Comparison of ENCODE assay signal across 20 cellular contexts in the genomic region with DNA sequence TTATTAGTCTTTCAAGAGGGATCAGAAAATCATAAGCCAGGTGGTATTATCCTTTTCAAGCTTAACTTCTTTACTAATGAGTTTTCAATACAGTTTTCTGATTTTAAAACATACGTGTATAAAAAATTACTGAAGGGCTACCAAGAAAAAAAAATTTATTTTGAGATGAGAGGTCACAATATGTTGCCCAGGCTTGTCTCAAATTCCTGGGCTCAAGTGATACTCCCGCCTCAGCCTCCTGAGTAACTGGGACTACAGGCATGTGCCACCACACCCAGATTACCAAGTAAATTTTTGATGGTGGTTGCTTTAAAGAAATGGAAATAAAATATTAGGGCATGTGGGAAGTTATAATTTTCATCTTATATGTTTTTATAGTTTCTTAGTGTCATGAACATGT. TPM values are rescaled to one million over a fixed set of nuclear protein-coding genes. Genes with fewer than 3 reads are reported as not detected.
DNase-seq lines count a peak whose midpoint lies in the region; ATAC-seq and TF ChIP-seq lines count a peak whose summit lies in the region.
"Had no signal": no experiment of that assay in that cellular context is flagged by ENCODE, and none has a peak within 500 bp of the region (broad histone marks: within the 10 kb centered on the region; RNA-seq: fewer than 3 reads in every experiment).

No MANE protein-coding gene starts in this region.

- H3K18ac ChIP-seq in mesendoderm (ENCODE audit: low read length), result no peak overlapping the region

- no peaks in the 10 kb centered on the region for H3K36me3 ChIP-seq in mesendoderm (ENCODE audit: control insufficient read depth, insufficient read depth, low read length)
- H3K36me3 ChIP-seq: BE2C, HAP-1 had no signal

- H3K27me3 ChIP-seq in mesendoderm (ENCODE audit: insufficient read depth, low read length, poor library complexity), result no peaks in the 10 kb centered on the region
- H3K27me3 ChIP-seq: BE2C had no signal

- H3K27me3 Mint-ChIP-seq in stimulated activated naive CD8-positive, alpha-beta T cell treated with anti-CD3 and anti-CD28 coated beads, Interleukin-15, Interleukin-2, amounts not matched to agents 100 ng/mL and 50 ng/mL, for 24 hours, result peaks cover 15% of the 10 kb centered on the region
- no peaks in the 10 kb centered on the region for H3K27me3 Mint-ChIP-seq in neural crest cell (ENCODE audit: low read depth)
- H3K27me3 Mint-ChIP-seq: CD4-positive, CD25-positive, alpha-beta regulatory T cell had no signal

- H3K4ac ChIP-seq in mesendoderm (ENCODE audit: low read depth, low read length), result no peak overlapping the region

- H3K4me1 ChIP-seq in mesendoderm (ENCODE audit: control insufficient read depth, low read depth, low read length), result peaks cover 2% of the 10 kb centered on the region
- H3K4me1 ChIP-seq: BE2C, HAP-1 had no signal

- no peaks in the 10 kb centered on the region for H3K79me2 ChIP-seq in mesendoderm (ENCODE audit: control insufficient read depth, insufficient read depth, low read length)

- H3K36me3 Mint-ChIP-seq in stimulated activated naive CD8-positive, alpha-beta T cell treated with anti-CD3 and anti-CD28 coated beads, Interleukin-15, Interleukin-2, amounts not matched to agents 100 ng/mL and 50 ng/mL, for 24 hours (ENCODE audit: low read depth), result no peaks in the 10 kb centered on the region
- H3K36me3 Mint-ChIP-seq in neural crest cell (ENCODE audit: low read depth), result peaks cover 50% of the 10 kb centered on the region

- H3K56ac ChIP-seq in mesendoderm (ENCODE audit: low read length), result no peak overlapping the region

- no peak overlapping the region for H3K27ac ChIP-seq in mesendoderm (ENCODE audit: low read depth, low read length)

- no peaks in the 10 kb centered on the region for H3K79me1 ChIP-seq in mesendoderm (ENCODE audit: low read length)

- no peak overlapping the region for H3K4me3 Mint-ChIP-seq in stimulated activated naive CD8-positive, alpha-beta T cell treated with anti-CD3 and anti-CD28 coated beads, Interleukin-15, Interleukin-2, amounts not matched to agents 100 ng/mL and 50 ng/mL, for 24 hours
- no peak overlapping the region for H3K4me3 Mint-ChIP-seq in neural crest cell
- H3K4me3 Mint-ChIP-seq: CD4-positive, CD25-positive, alpha-beta regulatory T cell; CD8-positive, alpha-beta memory T cell had no signal

- no peak overlapping the region for H4K8ac ChIP-seq in mesendoderm (ENCODE audit: low read depth, low read length)

- no peak for DNase-seq in stimulated activated naive CD8-positive, alpha-beta T cell treated with anti-CD3 and anti-CD28 coated beads, Interleukin-15, Interleukin-2, amounts not matched to agents 100 U/mL and 50 U/mL, for 24 hours
- DNase-seq in epithelial cell of esophagus (ENCODE audit: low read depth) (peak; percentile 59), neural crest cell (ENCODE audit: low read depth, low spot score) (no peak), mesendoderm (no peak)
- DNase-seq: ACHN; BE2C; C1 segment of cervical spinal cord; CD4-positive, CD25-positive, alpha-beta regulatory T cell; CD8-positive, alpha-beta memory T cell; COR-L47; DMS 273 treated with DMSO at 0.1 percent for 48 hours; DMS53; DND-41; EL had no signal

- no peak overlapping the region for H2BK5ac ChIP-seq in mesendoderm (ENCODE audit: low read length)

- H3K23ac ChIP-seq in mesendoderm (ENCODE audit: low read length), result no peak overlapping the region

- peak overlapping the region; percentile 8 for H3K27ac Mint-ChIP-seq in stimulated activated naive CD8-positive, alpha-beta T cell treated with anti-CD3 and anti-CD28 coated beads, Interleukin-15, Interleukin-2, amounts not matched to agents 100 ng/mL and 50 ng/mL, for 24 hours
- H3K27ac Mint-ChIP-seq in neural crest cell (ENCODE audit: unreplicated experiment), result peak overlapping the region; percentile 36

- no peak overlapping the region for H4K5ac ChIP-seq in mesendoderm (ENCODE audit: low read length)

- H3K9ac ChIP-seq in mesendoderm (ENCODE audit: low read length), result no peak overlapping the region

- no peak overlapping the region for H2AK5ac ChIP-seq in mesendoderm (ENCODE audit: low read length)

- no peak overlapping the region for H2BK120ac ChIP-seq in mesendoderm (ENCODE audit: low read depth, low read length)

- H3K4me1 Mint-ChIP-seq in stimulated activated naive CD8-positive, alpha-beta T cell treated with anti-CD3 and anti-CD28 coated beads, Interleukin-15, Interleukin-2, amounts not matched to agents 100 ng/mL and 50 ng/mL, for 24 hours (ENCODE audit: low read depth), result no peaks in the 10 kb centered on the region
- H3K4me1 Mint-ChIP-seq in neural crest cell, result peaks cover 35% of the 10 kb centered on the region

- H3K4me3 ChIP-seq in epithelial cell of esophagus (ENCODE audit: low read length), result no peak overlapping the region
- H3K4me3 ChIP-seq in mesendoderm (ENCODE audit: low read length), result no peak overlapping the region
- H3K4me3 ChIP-seq: GM12878, HAP-1 had no signal

- WGBS in mesendoderm (ENCODE audit: extremely low coverage, insufficient coverage, low lambda C conversion rate), result no CpG with 5 or more reads among the region's 2 CpGs

- TF ChIP-seq CTCF in epithelial cell of esophagus (IDR thresholded peaks at IDR 0.05; ENCODE audit: insufficient read depth, low read depth, low read length, missing control alignments) (no peak), neural crest cell (conservative IDR thresholded peaks at IDR 0.05) (no peak)

- no peak overlapping the region for H2BK15ac ChIP-seq in mesendoderm (replicated peaks; ENCODE audit: low read depth)

- no peak for ATAC-seq in stimulated activated naive CD8-positive, alpha-beta T cell treated with anti-CD3 and anti-CD28 coated beads, Interleukin-15, Interleukin-2, amounts not matched to agents 100 U/mL and 50 U/mL, for 24 hours
- ATAC-seq in HG02885 (IDR thresholded peaks at IDR 0.05; ENCODE audit: poor library complexity, unreplicated experiment), result no peak
- ATAC-seq: GM12878 had no signal

- no peaks in the 10 kb centered on the region for H3K9me3 Mint-ChIP-seq in stimulated activated naive CD8-positive, alpha-beta T cell treated with anti-CD3 and anti-CD28 coated beads, Interleukin-15, Interleukin-2, amounts not matched to agents 100 ng/mL and 50 ng/mL, for 24 hours
- H3K9me3 Mint-ChIP-seq in neural crest cell, result peaks cover 23% of the 10 kb centered on the region

- H3K4me2 ChIP-seq in mesendoderm (ENCODE audit: low read length), result no peak overlapping the region

RNA-seq across cellular contexts. Expression of a gene that starts 26.7 kb away (rescaled TPM):
- 62.7 and 64.7 TPM in 2 replicates for total RNA-seq in neural crest cell
- polyA plus RNA-seq in mesendoderm (2013, experiment 1 of 2), result 0.56 TPM
- polyA plus RNA-seq in mesendoderm (2013, experiment 2 of 2), result 0.59 TPM
- total RNA-seq: G401, HT-29 had no signal
